In the genomic region with DNA sequence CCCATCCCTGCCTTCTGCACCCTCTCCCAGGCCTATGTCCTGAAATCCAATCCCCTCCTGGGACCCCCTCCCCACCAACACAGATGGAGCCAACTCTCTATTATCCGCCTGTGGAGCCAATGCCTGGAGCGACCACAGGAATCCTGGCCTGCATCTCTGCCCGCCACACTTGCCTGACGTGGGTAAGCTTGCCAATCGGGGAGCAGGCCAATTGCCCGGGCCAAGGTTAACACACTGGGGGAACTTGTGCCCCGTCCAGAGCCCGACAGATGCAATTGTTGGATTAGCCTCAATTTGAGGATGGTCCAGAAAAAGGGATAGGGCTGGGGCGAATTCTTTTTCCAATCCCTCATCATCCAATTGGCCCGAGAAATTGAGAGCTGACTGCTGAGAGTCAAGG, we compare ENCODE assay signal across 2 cellular contexts.
TF ChIP-seq lines count a peak whose summit lies in the region.

No MANE protein-coding gene starts in this region.

TF ChIP-seq in liver, 16 proteins besides CTCF, POLR2A, EP300 and RAD21:
- no peak for TF ChIP-seq ZBTB33 (IDR thresholded peaks at IDR 0.05)
- peak; percentile 70 to 77 for TF ChIP-seq HNF4A (conservative IDR thresholded peaks at IDR 0.05)
- TF ChIP-seq SP1 (IDR thresholded peaks at IDR 0.05): peak; percentile 41
- peak; percentile 54 to 70 for TF ChIP-seq RXRA (IDR thresholded peaks at IDR 0.05)
TF ChIP-seq in liver: peak in this region for 3.

TF ChIP-seq in HepG2, 621 proteins besides CTCF, POLR2A, EP300 and RAD21:
- no peak for TF ChIP-seq ZNF256 (CRISPR knock-in tag; conservative IDR thresholded peaks at IDR 0.05)
- TF ChIP-seq HOXA5 (CRISPR knock-in tag; IDR thresholded peaks at IDR 0.05): no peak
- no peak for TF ChIP-seq ZNF619 (CRISPR knock-in tag; IDR thresholded peaks at IDR 0.05)
- no peak for TF ChIP-seq PRMT3 (CRISPR knock-in tag; IDR thresholded peaks at IDR 0.05; ENCODE audit: borderline replicate concordance, low read depth)
- TF ChIP-seq, protein P1, sequence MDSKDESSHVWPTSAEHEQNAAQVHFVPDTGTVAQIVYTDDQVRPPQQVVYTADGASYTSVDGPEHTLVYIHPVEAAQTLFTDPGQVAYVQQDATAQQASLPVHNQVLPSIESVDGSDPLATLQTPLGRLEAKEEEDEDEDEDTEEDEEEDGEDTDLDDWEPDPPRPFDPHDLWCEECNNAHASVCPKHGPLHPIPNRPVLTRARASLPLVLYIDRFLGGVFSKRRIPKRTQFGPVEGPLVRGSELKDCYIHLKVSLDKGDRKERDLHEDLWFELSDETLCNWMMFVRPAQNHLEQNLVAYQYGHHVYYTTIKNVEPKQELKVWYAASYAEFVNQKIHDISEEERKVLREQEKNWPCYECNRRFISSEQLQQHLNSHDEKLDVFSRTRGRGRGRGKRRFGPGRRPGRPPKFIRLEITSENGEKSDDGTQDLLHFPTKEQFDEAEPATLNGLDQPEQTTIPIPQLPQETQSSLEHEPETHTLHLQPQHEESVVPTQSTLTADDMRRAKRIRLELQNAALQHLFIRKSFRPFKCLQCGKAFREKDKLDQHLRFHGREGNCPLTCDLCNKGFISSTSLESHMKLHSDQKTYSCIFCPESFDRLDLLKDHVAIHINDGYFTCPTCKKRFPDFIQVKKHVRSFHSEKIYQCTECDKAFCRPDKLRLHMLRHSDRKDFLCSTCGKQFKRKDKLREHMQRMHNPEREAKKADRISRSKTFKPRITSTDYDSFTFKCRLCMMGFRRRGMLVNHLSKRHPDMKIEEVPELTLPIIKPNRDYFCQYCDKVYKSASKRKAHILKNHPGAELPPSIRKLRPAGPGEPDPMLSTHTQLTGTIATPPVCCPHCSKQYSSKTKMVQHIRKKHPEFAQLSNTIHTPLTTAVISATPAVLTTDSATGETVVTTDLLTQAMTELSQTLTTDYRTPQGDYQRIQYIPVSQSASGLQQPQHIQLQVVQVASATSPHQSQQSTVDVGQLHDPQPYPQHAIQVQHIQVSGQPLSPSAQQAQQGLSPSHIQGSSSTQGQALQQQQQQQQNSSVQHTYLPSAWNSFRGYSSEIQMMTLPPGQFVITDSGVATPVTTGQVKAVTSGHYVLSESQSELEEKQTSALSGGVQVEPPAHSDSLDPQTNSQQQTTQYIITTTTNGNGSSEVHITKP (CRISPR knock-in tag; IDR thresholded peaks at IDR 0.05; ENCODE audit: low read depth): no peak
- TF ChIP-seq ZNF44 (CRISPR knock-in tag; IDR thresholded peaks at IDR 0.05): no peak
- TF ChIP-seq ZNF33B (CRISPR knock-in tag; IDR thresholded peaks at IDR 0.05): no peak
- TF ChIP-seq ZNF704 (CRISPR knock-in tag; IDR thresholded peaks at IDR 0.05; ENCODE audit: borderline replicate concordance): no peak
- TF ChIP-seq SMYD3 (CRISPR knock-in tag; IDR thresholded peaks at IDR 0.05): no peak
